In the genomic region with DNA sequence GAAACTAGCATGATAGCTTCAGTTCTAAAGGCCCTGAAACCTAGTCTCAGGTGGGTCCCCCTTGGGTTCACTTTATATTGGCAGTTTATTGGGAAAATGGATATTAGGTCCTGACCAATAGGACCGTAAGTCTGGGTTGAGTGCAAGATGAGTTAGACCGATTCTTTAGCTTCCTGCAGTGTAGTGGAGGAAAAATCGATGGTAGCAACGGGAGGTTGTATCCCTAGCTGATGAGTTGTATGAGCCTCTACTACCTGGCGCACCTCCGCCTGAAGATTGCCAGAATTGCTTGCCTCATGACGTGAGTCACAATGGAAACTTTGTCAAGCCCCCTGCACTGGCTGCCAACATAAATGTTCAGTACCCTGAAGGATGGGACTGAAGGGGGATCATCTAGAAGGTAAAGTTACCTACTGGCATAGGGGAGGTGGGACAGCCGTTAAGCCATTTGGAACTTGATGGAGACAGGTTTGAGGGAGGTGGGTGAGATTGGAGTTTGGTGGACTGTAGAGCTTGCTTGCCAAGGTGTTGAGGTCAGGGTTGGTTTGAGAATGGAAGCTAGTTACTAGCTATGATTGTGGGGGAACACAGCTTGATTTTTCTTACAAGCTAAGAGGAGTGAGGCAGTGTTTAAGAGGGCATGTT, we compare ENCODE assay signal across 9 cellular contexts. TPM values are rescaled to one million over a fixed set of nuclear protein-coding genes. Genes with fewer than 3 reads are reported as not detected.
DNase-seq lines count a peak whose midpoint lies in the region; ATAC-seq, FAIRE-seq and TF ChIP-seq lines count a peak whose summit lies in the region.
"Had no signal": no experiment of that assay in that cellular context is flagged by ENCODE, and none has a peak within 500 bp of the region (broad histone marks: within the 10 kb centered on the region; RNA-seq: fewer than 3 reads in every experiment).

No MANE protein-coding gene starts in this region.

- H3K27ac ChIP-seq in AG04450 (ENCODE audit: low read depth, low read length) (peak overlapping the region; percentile 85), keratinocyte (ENCODE audit: control insufficient read depth, insufficient read depth, low read length) (peak overlapping the region; percentile 86), transverse colon (peak overlapping the region; percentile 88 to 94 (median 90))

- dilution Hi-C loops in keratinocyte (cut with MboI; ENCODE audit: extremely low pct_ligation_motif_present, low sequenced_read_pairs) = no loop called here

- peaks cover 32 to 50% of the 10 kb centered on the region in 2 experiments for H3K36me3 ChIP-seq in keratinocyte (ENCODE audit: control insufficient read depth in 2 of 2, extremely low read depth in 1 of 2, insufficient read depth in 2 of 2, low read length in 2 of 2)
- peaks cover 0 to 43% (median 18%) of the 10 kb centered on the region in 4 donors for H3K36me3 ChIP-seq in transverse colon

- intact Hi-C loops in transverse colon (cut with DNase I; ENCODE audit: low total_unique reads) = loop anchor here (10.0 kb wide), 1 partner anchor 95 kb away; no protein-coding TSS in a partner anchor

- no peaks in the 10 kb centered on the region for H3K9me1 ChIP-seq in keratinocyte (ENCODE audit: control insufficient read depth, extremely low read depth, insufficient read depth, low read length)

- TF ChIP-seq POLR2A in transverse colon (IDR thresholded peaks at IDR 0.05) = no peak

- no peak for TF ChIP-seq CTCF in AG04450 (IDR thresholded peaks at IDR 0.05; ENCODE audit: low read depth, low read length)
- no peak for TF ChIP-seq CTCF in keratinocyte (optimal IDR thresholded peaks at IDR 0.05 in 1 of 3, IDR thresholded peaks at IDR 0.05 in 1 of 3, conservative IDR thresholded peaks at IDR 0.05 in 1 of 3; ENCODE audit: extremely low read depth in 1 of 3, insufficient read depth in 2 of 3, low read length in 3 of 3)
- TF ChIP-seq CTCF in transverse colon (IDR thresholded peaks at IDR 0.05) = no peak

- H3K27me3 ChIP-seq in AG04450 (ENCODE audit: control insufficient read depth, insufficient read depth, low read length) = no peaks in the 10 kb centered on the region
- H3K27me3 ChIP-seq in keratinocyte (ENCODE audit: control insufficient read depth, extremely low read depth, insufficient read depth, low read length) = no peaks in the 10 kb centered on the region
- H3K27me3 ChIP-seq in transverse colon = no peaks in the 10 kb centered on the region

- DNase-seq in AG04450 (ENCODE audit: low read depth, low spot score) (no peak), LHCN-M2 (ENCODE audit: low read depth) (peak; percentile 25), keratinocyte (ENCODE audit: low read depth, low spot score) (no peak), transverse colon (no peak), NCI-H1048 (lab: John Stamatoyannopoulos, UW) (no peak)
- peak; percentile 54 for DNase-seq in activated naive CD4-positive, alpha-beta T cell treated with Interleukin-2 at 50 U/mL for 16 hours

- no peak for FAIRE-seq in keratinocyte (lab: Jason Lieb, UNC)
- FAIRE-seq: endometrium had no signal

- no peak for TF ChIP-seq EP300 in transverse colon (IDR thresholded peaks at IDR 0.05; ENCODE audit: low read depth)

- POLR2A ChIA-PET in AG04450 (lab: Yijun Ruan, JAX) = interaction anchor here (0.6 to 2.3 kb wide), 10 partner anchors 8 to 274 kb away, joined by 3 to 13 read pairs (median 4); a partner anchor contains a TSS

- 31 to 52% methylated on average over 2 to 8 of the region's 8 CpGs for WGBS in transverse colon (ENCODE audit: low coverage in 1 of 2), 2 donors

- H3K9ac ChIP-seq in keratinocyte (ENCODE audit: control insufficient read depth, extremely low read depth, insufficient read depth, low read length) = peak overlapping the region; percentile 98

- H3K4me2 ChIP-seq in keratinocyte (ENCODE audit: control insufficient read depth, extremely low read depth, insufficient read depth, low read depth, low read length) = peak overlapping the region; percentile 98

- peaks cover 27% of the 10 kb centered on the region for H4K20me1 ChIP-seq in keratinocyte (ENCODE audit: control insufficient read depth, extremely low read depth, insufficient read depth, low read length)

- H3K4me1 ChIP-seq in keratinocyte (ENCODE audit: control insufficient read depth, extremely low read depth, insufficient read depth, low read length) = peaks cover 19% of the 10 kb centered on the region
- peaks cover 25 to 58% (median 42%) of the 10 kb centered on the region in 4 donors for H3K4me1 ChIP-seq in transverse colon

- no peak overlapping the region for H2AFZ ChIP-seq in keratinocyte (ENCODE audit: control insufficient read depth, low read length)

- in situ Hi-C loops in transverse colon (cut with MboI; ENCODE audit: low pct_ligation_motif_present in 1 of 4, low pct_unique_long_range_greater_than_20kb in 1 of 4, low sequenced_read_pairs in 3 of 4) = loop anchor here in 3 of 4 donors (10.0 to 25.0 kb wide), 4 partner anchors 95 to 377 kb away; a partner anchor contains a TSS

- ATAC-seq in GM18868 (IDR thresholded peaks at IDR 0.05; ENCODE audit: unreplicated experiment) (no peak), GM21515 (IDR thresholded peaks at IDR 0.05; ENCODE audit: unreplicated experiment) (no peak)

- no peaks in the 10 kb centered on the region for H3K9me3 ChIP-seq in AG04450 (ENCODE audit: control insufficient read depth, insufficient read depth, low read length)
- H3K9me3 ChIP-seq in keratinocyte (ENCODE audit: control insufficient read depth, low read depth, low read length) = no peaks in the 10 kb centered on the region
- no peaks in the 10 kb centered on the region for H3K9me3 ChIP-seq in transverse colon

- H3K79me2 ChIP-seq in keratinocyte (ENCODE audit: control insufficient read depth, insufficient read depth, low read length) = peaks cover 27% of the 10 kb centered on the region

- H3K4me3 ChIP-seq in AG04450 (ENCODE audit: low read depth, low read length) (peak overlapping the region; percentile 95), keratinocyte (ENCODE audit: control insufficient read depth in 2 of 3, extremely low read depth in 1 of 3, insufficient read depth in 2 of 3, low read depth in 1 of 3, low read length in 3 of 3) (peak overlapping the region; percentile 0 to 69 (median 23)), transverse colon (no peak overlapping the region)

- CTCF ChIA-PET in AG04450 (lab: Charles Lee) = interaction anchor here (2.7 to 2.9 kb wide), 2 partner anchors 7 to 92 kb away, joined by 8 read pairs; no protein-coding TSS in a partner anchor

RNA-seq across cellular contexts. Expression of a gene that starts 4.0 kb away (rescaled TPM):
- 22.4 and 24.0 TPM in 2 replicates for polyA plus RNA-seq in AG04450 (2011; rRNA removed)
- 27.2 and 44.4 TPM in 2 replicates for polyA minus RNA-seq in AG04450 (2011; rRNA and poly(A)+ RNA removed)
- 46.4 and 53.1 TPM in 2 replicates for total RNA-seq in LHCN-M2 (2014; rRNA removed)
- 34.8 TPM for polyA plus RNA-seq in LHCN-M2 (2012)
- polyA plus RNA-seq in keratinocyte = 23.8 to 45.8 TPM (median 38.6 TPM) in 3 replicates
- 30.4 TPM for polyA plus RNA-seq in keratinocyte (2011; ENCODE audit: low read depth)
- 23.9 and 27.2 TPM in 2 replicates for polyA plus RNA-seq in keratinocyte (2011; cell fraction: cytosol; rRNA removed)
- 28.8 and 29.7 TPM in 2 replicates for polyA plus RNA-seq in keratinocyte (2011; cell fraction: nucleus; rRNA removed)
- 45.0 and 52.8 TPM in 2 replicates for polyA plus RNA-seq in keratinocyte (2012; ENCODE audit: low replicate concordance)
- 25.6 to 61.5 TPM (median 53.6 TPM) in 3 replicates for polyA minus RNA-seq in keratinocyte
- 31.5 TPM for polyA minus RNA-seq in keratinocyte (2011; cell fraction: cytosol; rRNA and poly(A)+ RNA removed)
- polyA minus RNA-seq in keratinocyte (2011; cell fraction: nucleus; rRNA and poly(A)+ RNA removed) = 16.9 and 20.2 TPM in 2 replicates
- total RNA-seq in transverse colon = 10 to 100 TPM; 13.0 to 87.9 (median 36.3) TPM

RNA-seq across cellular contexts. Expression of a gene that starts 43.1 kb away (rescaled TPM):
- 29.4 and 30.1 TPM in 2 replicates for polyA plus RNA-seq in AG04450 (2011; rRNA removed)
- 12.0 and 13.2 TPM in 2 replicates for polyA minus RNA-seq in AG04450 (2011; rRNA and poly(A)+ RNA removed)
- total RNA-seq in LHCN-M2 (2014; rRNA removed) = 17.8 and 22.6 TPM in 2 replicates
- polyA plus RNA-seq in LHCN-M2 (2012) = 36.0 TPM
- polyA plus RNA-seq in keratinocyte = 28.9 to 43.5 TPM (median 40.4 TPM) in 3 replicates
- 20.9 TPM for polyA plus RNA-seq in keratinocyte (2011; ENCODE audit: low read depth)
- 23.1 and 27.7 TPM in 2 replicates for polyA plus RNA-seq in keratinocyte (2011; cell fraction: cytosol; rRNA removed)
- polyA plus RNA-seq in keratinocyte (2011; cell fraction: nucleus; rRNA removed) = 33.8 and 34.5 TPM in 2 replicates
- 25.7 and 31.9 TPM in 2 replicates for polyA plus RNA-seq in keratinocyte (2012; ENCODE audit: low replicate concordance)
- polyA minus RNA-seq in keratinocyte = 10.1 to 19.9 TPM (median 11.8 TPM) in 3 replicates
- 5.6 TPM for polyA minus RNA-seq in keratinocyte (2011; cell fraction: cytosol; rRNA and poly(A)+ RNA removed)
- polyA minus RNA-seq in keratinocyte (2011; cell fraction: nucleus; rRNA and poly(A)+ RNA removed) = 8.3 and 10.3 TPM in 2 replicates
- 10 to 100 TPM in 2 of 4 donors, 1 to 10 TPM in 2; 4.1 to 25.4 (median 12.4) TPM for total RNA-seq in transverse colon

Comparison
In these comparisons a context has a peak if more than half of its experiments do, and no peak if none do; other contexts are left out.
1. DNase-seq: peak in LHCN-M2 (single experiment) and activated naive CD4-positive, alpha-beta T cell treated with Interleukin-2 at 50 U/mL for 16 hours (single experiment); none in AG04450 (single experiment), keratinocyte (single experiment), transverse colon (single experiment) and NCI-H1048 (single experiment).
2. H3K4me3 ChIP-seq: peak in AG04450 (single experiment) and keratinocyte (3 of 3); none in transverse colon (0 of 4).
3. Peak in every context shown above with its lines, with median percentiles within 50 percentile points of each other: H3K27ac ChIP-seq.